In genomic region chr16:12119562-12119961, GRCh38 we compare ENCODE assay signal across 12 cellular contexts.
DNase-seq lines count a peak whose midpoint lies in the region; ATAC-seq and TF ChIP-seq lines count a peak whose summit lies in the region.
"Had no signal": no experiment of that assay in that cellular context is flagged by ENCODE, and none has a peak within 500 bp of the region (broad histone marks: within the 10 kb centered on the region; RNA-seq: fewer than 3 reads in every experiment).

No MANE protein-coding gene starts in this region.

- no peak for ATAC-seq in HG03521 (IDR thresholded peaks at IDR 0.05; ENCODE audit: unreplicated experiment)

- no peaks in the 10 kb centered on the region for H3K9me3 ChIP-seq in MG63

- no peak for TF ChIP-seq CTCF in epithelial cell of esophagus (IDR thresholded peaks at IDR 0.05; ENCODE audit: insufficient read depth, low read depth, low read length, missing control alignments)

- H3K36me3 ChIP-seq in MG63: no peaks in the 10 kb centered on the region

- peak; percentile 35 for DNase-seq in AG08395 (ENCODE audit: low spot score)
- DNase-seq in MG63: peak; percentile 41
- peak; percentile 68 for DNase-seq in epithelial cell of esophagus (ENCODE audit: low read depth)
- DNase-seq in myocyte (ENCODE audit: low read depth): peak; percentile 53
- DNase-seq in HCEC 1CT: no peak
- DNase-seq in cerebellar cortex (ENCODE audit: low spot score): no peak
- no peak for DNase-seq in RPMI8226
- DNase-seq: activated CD4-positive, CD25-positive, alpha-beta regulatory T cell; activated T-cell treated with anti-CD3 and anti-CD28 coated beads, Interleukin-2, amount 50 U/mL, for 48 hours; EL; NCI-H446 had no signal

- no peaks in the 10 kb centered on the region for H3K27me3 ChIP-seq in MG63

- no peak overlapping the region for H3K4me3 ChIP-seq in MG63
- no peak overlapping the region for H3K4me3 ChIP-seq in epithelial cell of esophagus (ENCODE audit: low read length)

Comparison
In these comparisons a context has a peak if more than half of its experiments do, and no peak if none do; other contexts are left out.
1. DNase-seq: peak in AG08395 (single experiment), MG63 (single experiment), epithelial cell of esophagus (single experiment) and myocyte (single experiment); none in HCEC 1CT (single experiment), cerebellar cortex (single experiment) and RPMI8226 (single experiment).